In the genomic region with DNA sequence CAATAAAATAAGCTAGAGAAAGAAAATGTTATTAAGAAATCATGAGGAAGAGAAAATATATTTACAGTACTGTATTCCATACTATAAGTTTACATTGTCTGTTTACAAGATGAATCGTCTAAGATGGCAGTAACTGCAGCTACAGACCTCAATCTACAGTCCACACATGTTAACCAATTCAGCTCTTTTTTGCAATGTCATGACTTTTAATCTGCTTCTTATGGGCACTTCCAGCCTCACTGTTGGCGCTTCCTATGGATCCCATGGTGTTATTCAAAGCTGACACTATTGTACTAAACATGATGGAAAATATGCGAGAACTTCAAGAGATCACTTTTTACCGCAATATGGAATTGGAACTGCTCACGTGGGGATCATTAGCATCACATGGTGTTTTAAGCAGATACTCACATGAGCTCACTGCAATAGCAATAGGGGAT, we compare ENCODE assay signal across 1 cellular context.
TF ChIP-seq lines count a peak whose summit lies in the region.

No MANE protein-coding gene starts in this region.

TF ChIP-seq in K562, 482 proteins besides CTCF, POLR2A, EP300 and RAD21 (continued from another document and continues in another):
- TF ChIP-seq JUN (IDR thresholded peaks at IDR 0.05; ENCODE audit: borderline replicate concordance, low read depth, low read length) (no peak), JUN (CRISPR knock-in tag; IDR thresholded peaks at IDR 0.05; ENCODE audit: borderline replicate concordance) (no peak), IFI16 (CRISPR knock-in tag; IDR thresholded peaks at IDR 0.05) (no peak), POLR2AphosphoS5 (IDR thresholded peaks at IDR 0.05; ENCODE audit: control insufficient read depth, insufficient read depth, low read depth, low read length) (0 out of 2 replicates have a peak, but pooled peaks have one; percentile 37), POLR3A (IDR thresholded peaks at IDR 0.05; ENCODE audit: borderline replicate concordance, extremely low read depth, insufficient read depth, insufficient read length) (no peak), SAFB (IDR thresholded peaks at IDR 0.05; ENCODE audit: borderline replicate concordance, low read depth, low read length) (no peak), NELFE (IDR thresholded peaks at IDR 0.05; ENCODE audit: insufficient read depth, insufficient read length) (no peak), XRCC5 (IDR thresholded peaks at IDR 0.05; ENCODE audit: low read depth, low read length) (no peak), CBX2 (IDR thresholded peaks at IDR 0.05; ENCODE audit: insufficient read depth, low read length, poor library complexity, severe bottlenecking) (no peak), SIN3A (IDR thresholded peaks at IDR 0.05; ENCODE audit: borderline replicate concordance in 2 of 2, control insufficient read depth in 1 of 2, low read depth in 2 of 2, low read length in 2 of 2) (no peak), ZNF699 (CRISPR knock-in tag; IDR thresholded peaks at IDR 0.05; ENCODE audit: insufficient replicate concordance) (no peak), TAL1 (IDR thresholded peaks at IDR 0.05) (peak; percentile 85), ZNF766 (CRISPR knock-in tag; conservative IDR thresholded peaks at IDR 0.05) (peak; percentile 61; the same call in 1 of the 2 replicates), ZSCAN29 (IDR thresholded peaks at IDR 0.05) (no peak), PHB2 (IDR thresholded peaks at IDR 0.05; ENCODE audit: low read depth) (no peak), FOXJ2 (tag; IDR thresholded peaks at IDR 0.05) (no peak), BCL6 (CRISPR knock-in tag; IDR thresholded peaks at IDR 0.05) (no peak), ZNF263 (CRISPR knock-in tag; IDR thresholded peaks at IDR 0.05; ENCODE audit: borderline replicate concordance) (no peak), ZNF583 (CRISPR knock-in tag; IDR thresholded peaks at IDR 0.05) (no peak), ZBED1 (IDR thresholded peaks at IDR 0.05) (no peak), SP1 (CRISPR knock-in tag; IDR thresholded peaks at IDR 0.05) (no peak), ZNF232 (CRISPR knock-in tag; IDR thresholded peaks at IDR 0.05) (no peak), C11orf30 (IDR thresholded peaks at IDR 0.05; ENCODE audit: low read depth) (peak; percentile 99), ZNF274 (IDR thresholded peaks at IDR 0.05; ENCODE audit: borderline replicate concordance, low read depth, low read length) (no peak), ZNF143 (CRISPR knock-in tag; IDR thresholded peaks at IDR 0.05) (no peak), ETV1 (tag; conservative IDR thresholded peaks at IDR 0.05; ENCODE audit: low read depth) (0 out of 2 replicates have a peak, but pooled peaks have one; percentile 7), RUNX1 (IDR thresholded peaks at IDR 0.05; ENCODE audit: low read depth) (no peak), NR3C1 (CRISPR knock-in tag; IDR thresholded peaks at IDR 0.05) (no peak), TAF15 (IDR thresholded peaks at IDR 0.05; ENCODE audit: low read depth, low read length) (no peak), MAFK (IDR thresholded peaks at IDR 0.05; ENCODE audit: low read length) (peak; percentile 97), GABPB2 (CRISPR knock-in tag; conservative IDR thresholded peaks at IDR 0.05) (no peak), ZNF436 (CRISPR knock-in tag; IDR thresholded peaks at IDR 0.05) (no peak), BCOR (IDR thresholded peaks at IDR 0.05) (no peak), RBM25 (IDR thresholded peaks at IDR 0.05; ENCODE audit: low read depth, low read length, severe bottlenecking) (no peak)
- TF ChIP-seq, protein P1, sequence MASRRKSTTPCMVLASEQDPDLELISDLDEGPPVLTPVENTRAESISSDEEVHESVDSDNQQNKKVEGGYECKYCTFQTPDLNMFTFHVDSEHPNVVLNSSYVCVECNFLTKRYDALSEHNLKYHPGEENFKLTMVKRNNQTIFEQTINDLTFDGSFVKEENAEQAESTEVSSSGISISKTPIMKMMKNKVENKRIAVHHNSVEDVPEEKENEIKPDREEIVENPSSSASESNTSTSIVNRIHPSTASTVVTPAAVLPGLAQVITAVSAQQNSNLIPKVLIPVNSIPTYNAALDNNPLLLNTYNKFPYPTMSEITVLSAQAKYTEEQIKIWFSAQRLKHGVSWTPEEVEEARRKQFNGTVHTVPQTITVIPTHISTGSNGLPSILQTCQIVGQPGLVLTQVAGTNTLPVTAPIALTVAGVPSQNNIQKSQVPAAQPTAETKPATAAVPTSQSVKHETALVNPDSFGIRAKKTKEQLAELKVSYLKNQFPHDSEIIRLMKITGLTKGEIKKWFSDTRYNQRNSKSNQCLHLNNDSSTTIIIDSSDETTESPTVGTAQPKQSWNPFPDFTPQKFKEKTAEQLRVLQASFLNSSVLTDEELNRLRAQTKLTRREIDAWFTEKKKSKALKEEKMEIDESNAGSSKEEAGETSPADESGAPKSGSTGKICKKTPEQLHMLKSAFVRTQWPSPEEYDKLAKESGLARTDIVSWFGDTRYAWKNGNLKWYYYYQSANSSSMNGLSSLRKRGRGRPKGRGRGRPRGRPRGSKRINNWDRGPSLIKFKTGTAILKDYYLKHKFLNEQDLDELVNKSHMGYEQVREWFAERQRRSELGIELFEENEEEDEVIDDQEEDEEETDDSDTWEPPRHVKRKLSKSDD (conservative IDR thresholded peaks at IDR 0.05; ENCODE audit: low read length): no peak
- TF ChIP-seq, protein P2, sequence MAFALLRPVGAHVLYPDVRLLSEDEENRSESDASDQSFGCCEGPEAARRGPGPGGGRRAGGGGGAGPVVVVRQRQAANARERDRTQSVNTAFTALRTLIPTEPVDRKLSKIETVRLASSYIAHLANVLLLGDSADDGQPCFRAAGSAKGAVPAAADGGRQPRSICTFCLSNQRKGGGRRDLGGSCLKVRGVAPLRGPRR (CRISPR knock-in tag; IDR thresholded peaks at IDR 0.05): no peak
- TF ChIP-seq, protein P3, sequence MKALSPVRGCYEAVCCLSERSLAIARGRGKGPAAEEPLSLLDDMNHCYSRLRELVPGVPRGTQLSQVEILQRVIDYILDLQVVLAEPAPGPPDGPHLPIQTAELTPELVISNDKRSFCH (CRISPR knock-in tag; IDR thresholded peaks at IDR 0.05): no peak
- TF ChIP-seq, protein P3 (tag; IDR thresholded peaks at IDR 0.05): no peak
- TF ChIP-seq, protein P4, sequence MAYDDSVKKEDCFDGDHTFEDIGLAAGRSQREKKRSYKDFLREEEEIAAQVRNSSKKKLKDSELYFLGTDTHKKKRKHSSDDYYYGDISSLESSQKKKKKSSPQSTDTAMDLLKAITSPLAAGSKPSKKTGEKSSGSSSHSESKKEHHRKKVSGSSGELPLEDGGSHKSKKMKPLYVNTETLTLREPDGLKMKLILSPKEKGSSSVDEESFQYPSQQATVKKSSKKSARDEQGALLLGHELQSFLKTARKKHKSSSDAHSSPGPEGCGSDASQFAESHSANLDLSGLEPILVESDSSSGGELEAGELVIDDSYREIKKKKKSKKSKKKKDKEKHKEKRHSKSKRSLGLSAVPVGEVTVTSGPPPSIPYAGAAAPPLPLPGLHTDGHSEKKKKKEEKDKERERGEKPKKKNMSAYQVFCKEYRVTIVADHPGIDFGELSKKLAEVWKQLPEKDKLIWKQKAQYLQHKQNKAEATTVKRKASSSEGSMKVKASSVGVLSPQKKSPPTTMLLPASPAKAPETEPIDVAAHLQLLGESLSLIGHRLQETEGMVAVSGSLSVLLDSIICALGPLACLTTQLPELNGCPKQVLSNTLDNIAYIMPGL (CRISPR knock-in tag; IDR thresholded peaks at IDR 0.05): no peak
- TF ChIP-seq, protein P5, sequence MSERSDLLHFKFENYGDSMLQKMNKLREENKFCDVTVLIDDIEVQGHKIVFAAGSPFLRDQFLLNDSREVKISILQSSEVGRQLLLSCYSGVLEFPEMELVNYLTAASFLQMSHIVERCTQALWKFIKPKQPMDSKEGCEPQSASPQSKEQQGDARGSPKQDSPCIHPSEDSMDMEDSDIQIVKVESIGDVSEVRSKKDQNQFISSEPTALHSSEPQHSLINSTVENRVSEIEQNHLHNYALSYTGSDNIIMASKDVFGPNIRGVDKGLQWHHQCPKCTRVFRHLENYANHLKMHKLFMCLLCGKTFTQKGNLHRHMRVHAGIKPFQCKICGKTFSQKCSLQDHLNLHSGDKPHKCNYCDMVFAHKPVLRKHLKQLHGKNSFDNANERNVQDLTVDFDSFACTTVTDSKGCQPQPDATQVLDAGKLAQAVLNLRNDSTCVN (CRISPR knock-in tag; IDR thresholded peaks at IDR 0.05): no peak
- TF ChIP-seq, protein P6, sequence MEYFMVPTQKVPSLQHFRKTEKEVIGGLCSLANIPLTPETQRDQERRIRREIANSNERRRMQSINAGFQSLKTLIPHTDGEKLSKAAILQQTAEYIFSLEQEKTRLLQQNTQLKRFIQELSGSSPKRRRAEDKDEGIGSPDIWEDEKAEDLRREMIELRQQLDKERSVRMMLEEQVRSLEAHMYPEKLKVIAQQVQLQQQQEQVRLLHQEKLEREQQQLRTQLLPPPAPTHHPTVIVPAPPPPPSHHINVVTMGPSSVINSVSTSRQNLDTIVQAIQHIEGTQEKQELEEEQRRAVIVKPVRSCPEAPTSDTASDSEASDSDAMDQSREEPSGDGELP (CRISPR knock-in tag; IDR thresholded peaks at IDR 0.05; ENCODE audit: borderline replicate concordance): no peak; the same call in 1 of the 2 replicates
- TF ChIP-seq, protein P7, sequence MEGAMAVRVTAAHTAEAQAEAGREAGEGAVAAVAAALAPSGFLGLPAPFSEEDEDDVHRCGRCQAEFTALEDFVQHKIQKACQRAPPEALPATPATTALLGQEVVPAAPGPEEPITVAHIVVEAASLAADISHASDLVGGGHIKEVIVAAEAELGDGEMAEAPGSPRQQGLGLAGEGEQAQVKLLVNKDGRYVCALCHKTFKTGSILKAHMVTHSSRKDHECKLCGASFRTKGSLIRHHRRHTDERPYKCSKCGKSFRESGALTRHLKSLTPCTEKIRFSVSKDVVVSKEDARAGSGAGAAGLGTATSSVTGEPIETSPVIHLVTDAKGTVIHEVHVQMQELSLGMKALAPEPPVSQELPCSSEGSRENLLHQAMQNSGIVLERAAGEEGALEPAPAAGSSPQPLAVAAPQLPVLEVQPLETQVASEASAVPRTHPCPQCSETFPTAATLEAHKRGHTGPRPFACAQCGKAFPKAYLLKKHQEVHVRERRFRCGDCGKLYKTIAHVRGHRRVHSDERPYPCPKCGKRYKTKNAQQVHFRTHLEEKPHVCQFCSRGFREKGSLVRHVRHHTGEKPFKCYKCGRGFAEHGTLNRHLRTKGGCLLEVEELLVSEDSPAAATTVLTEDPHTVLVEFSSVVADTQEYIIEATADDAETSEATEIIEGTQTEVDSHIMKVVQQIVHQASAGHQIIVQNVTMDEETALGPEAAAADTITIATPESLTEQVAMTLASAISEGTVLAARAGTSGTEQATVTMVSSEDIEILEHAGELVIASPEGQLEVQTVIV (CRISPR knock-in tag; IDR thresholded peaks at IDR 0.05; ENCODE audit: borderline replicate concordance): no peak
- TF ChIP-seq, protein P8, sequence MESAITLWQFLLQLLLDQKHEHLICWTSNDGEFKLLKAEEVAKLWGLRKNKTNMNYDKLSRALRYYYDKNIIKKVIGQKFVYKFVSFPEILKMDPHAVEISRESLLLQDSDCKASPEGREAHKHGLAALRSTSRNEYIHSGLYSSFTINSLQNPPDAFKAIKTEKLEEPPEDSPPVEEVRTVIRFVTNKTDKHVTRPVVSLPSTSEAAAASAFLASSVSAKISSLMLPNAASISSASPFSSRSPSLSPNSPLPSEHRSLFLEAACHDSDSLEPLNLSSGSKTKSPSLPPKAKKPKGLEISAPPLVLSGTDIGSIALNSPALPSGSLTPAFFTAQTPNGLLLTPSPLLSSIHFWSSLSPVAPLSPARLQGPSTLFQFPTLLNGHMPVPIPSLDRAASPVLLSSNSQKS (CRISPR knock-in tag; IDR thresholded peaks at IDR 0.05): no peak
- TF ChIP-seq, protein P9, sequence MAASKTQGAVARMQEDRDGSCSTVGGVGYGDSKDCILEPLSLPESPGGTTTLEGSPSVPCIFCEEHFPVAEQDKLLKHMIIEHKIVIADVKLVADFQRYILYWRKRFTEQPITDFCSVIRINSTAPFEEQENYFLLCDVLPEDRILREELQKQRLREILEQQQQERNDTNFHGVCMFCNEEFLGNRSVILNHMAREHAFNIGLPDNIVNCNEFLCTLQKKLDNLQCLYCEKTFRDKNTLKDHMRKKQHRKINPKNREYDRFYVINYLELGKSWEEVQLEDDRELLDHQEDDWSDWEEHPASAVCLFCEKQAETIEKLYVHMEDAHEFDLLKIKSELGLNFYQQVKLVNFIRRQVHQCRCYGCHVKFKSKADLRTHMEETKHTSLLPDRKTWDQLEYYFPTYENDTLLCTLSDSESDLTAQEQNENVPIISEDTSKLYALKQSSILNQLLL (CRISPR knock-in tag; IDR thresholded peaks at IDR 0.05; ENCODE audit: borderline replicate concordance): no peak
- TF ChIP-seq, protein P10, sequence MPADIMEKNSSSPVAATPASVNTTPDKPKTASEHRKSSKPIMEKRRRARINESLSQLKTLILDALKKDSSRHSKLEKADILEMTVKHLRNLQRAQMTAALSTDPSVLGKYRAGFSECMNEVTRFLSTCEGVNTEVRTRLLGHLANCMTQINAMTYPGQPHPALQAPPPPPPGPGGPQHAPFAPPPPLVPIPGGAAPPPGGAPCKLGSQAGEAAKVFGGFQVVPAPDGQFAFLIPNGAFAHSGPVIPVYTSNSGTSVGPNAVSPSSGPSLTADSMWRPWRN (IDR thresholded peaks at IDR 0.05; ENCODE audit: low read depth): no peak
- TF ChIP-seq, protein P11, sequence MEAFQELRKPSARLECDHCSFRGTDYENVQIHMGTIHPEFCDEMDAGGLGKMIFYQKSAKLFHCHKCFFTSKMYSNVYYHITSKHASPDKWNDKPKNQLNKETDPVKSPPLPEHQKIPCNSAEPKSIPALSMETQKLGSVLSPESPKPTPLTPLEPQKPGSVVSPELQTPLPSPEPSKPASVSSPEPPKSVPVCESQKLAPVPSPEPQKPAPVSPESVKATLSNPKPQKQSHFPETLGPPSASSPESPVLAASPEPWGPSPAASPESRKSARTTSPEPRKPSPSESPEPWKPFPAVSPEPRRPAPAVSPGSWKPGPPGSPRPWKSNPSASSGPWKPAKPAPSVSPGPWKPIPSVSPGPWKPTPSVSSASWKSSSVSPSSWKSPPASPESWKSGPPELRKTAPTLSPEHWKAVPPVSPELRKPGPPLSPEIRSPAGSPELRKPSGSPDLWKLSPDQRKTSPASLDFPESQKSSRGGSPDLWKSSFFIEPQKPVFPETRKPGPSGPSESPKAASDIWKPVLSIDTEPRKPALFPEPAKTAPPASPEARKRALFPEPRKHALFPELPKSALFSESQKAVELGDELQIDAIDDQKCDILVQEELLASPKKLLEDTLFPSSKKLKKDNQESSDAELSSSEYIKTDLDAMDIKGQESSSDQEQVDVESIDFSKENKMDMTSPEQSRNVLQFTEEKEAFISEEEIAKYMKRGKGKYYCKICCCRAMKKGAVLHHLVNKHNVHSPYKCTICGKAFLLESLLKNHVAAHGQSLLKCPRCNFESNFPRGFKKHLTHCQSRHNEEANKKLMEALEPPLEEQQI (IDR thresholded peaks at IDR 0.05): peak; percentile 93
